ENCODE assay signal across 22 cellular contexts in genomic region chr6:124007915-124008688, GRCh38.
DNase-seq lines count a peak whose midpoint lies in the region; ATAC-seq and TF ChIP-seq lines count a peak whose summit lies in the region.
"Had no signal": no experiment of that assay in that cellular context is flagged by ENCODE, and none has a peak within 500 bp of the region (broad histone marks: within the 10 kb centered on the region; RNA-seq: fewer than 3 reads in every experiment).

No MANE protein-coding gene starts in this region.

- H3K27ac ChIP-seq in psoas muscle (peak overlapping the region; percentile 66), breast epithelium (no peak overlapping the region)
- H3K27ac ChIP-seq: gastroesophageal sphincter, KMS-11, SJSA1, vagina had no signal

- H3K9me3 ChIP-seq in psoas muscle: no peaks in the 10 kb centered on the region
- H3K9me3 ChIP-seq in breast epithelium: no peaks in the 10 kb centered on the region
- H3K9me3 ChIP-seq: gastroesophageal sphincter, SJSA1, vagina had no signal

- DNase-seq in HuH-7 (ENCODE audit: low spot score) (peak; percentile 12), NCI-H345 treated with DMSO at 0.1 percent for 48 hours (lab: John Stamatoyannopoulos, UW; ENCODE audit: unreplicated experiment) (peak; percentile 35), fibroblast of peridontal ligament (ENCODE audit: extremely low read depth) (peak; percentile 10), psoas muscle (no peak), COLO829 (ENCODE audit: low spot score) (no peak), breast epithelium (ENCODE audit: low spot score in 2 of 2) (no peak)
- DNase-seq: activated B cell treated with CpG ODN at 0.5 μM for 24 hours; activated CD4-positive, alpha-beta memory T cell treated with anti-CD3 and anti-CD28 coated beads, Interleukin-2, amount 10 ng/mL, durations not matched to agents 7 days and 5 days; activated T-cell treated with anti-CD3 and anti-CD28 coated beads, Interleukin-2, amount 50 U/mL, for 24 hours; cortex of kidney; EL; H9; left ventricle myocardium superior; NCI-H1048; NCI-H446; stimulated activated CD4-positive, alpha-beta T cell treated with anti-CD3 and anti-CD28 coated beads, Interleukin-4, amount 100 ng/mL, for 24 hours had no signal

- TF ChIP-seq CTCF in psoas muscle (IDR thresholded peaks at IDR 0.05) (no peak), breast epithelium (IDR thresholded peaks at IDR 0.05) (no peak)

- H3K27me3 ChIP-seq in psoas muscle (ENCODE audit: insufficient read depth in 3 of 3, low read length in 2 of 3): no peaks in the 10 kb centered on the region
- H3K27me3 ChIP-seq in breast epithelium: no peaks in the 10 kb centered on the region
- H3K27me3 ChIP-seq: gastroesophageal sphincter, SJSA1, vagina had no signal

- H3K4me1 ChIP-seq in psoas muscle (peaks cover 25% of the 10 kb centered on the region), breast epithelium (no peaks in the 10 kb centered on the region)
- H3K4me1 ChIP-seq: SJSA1, vagina had no signal

- 10 to 23% (median 16%) methylated on average over 8 of the region's 8 CpGs for WGBS in psoas muscle, 3 donors

- ATAC-seq in psoas muscle (peak in 3 of 4 donors; percentile 39 to 74 (median 67)), GM18873 (IDR thresholded peaks at IDR 0.05; ENCODE audit: low FRiP score, unreplicated experiment) (no peak)
- ATAC-seq: gastroesophageal sphincter, left ventricle myocardium superior, sciatic nerve had no signal

- H3K36me3 ChIP-seq in psoas muscle (ENCODE audit: insufficient read depth in 1 of 2, low read depth in 1 of 2) (no peaks in the 10 kb centered on the region), breast epithelium (no peaks in the 10 kb centered on the region)
- H3K36me3 ChIP-seq: gastroesophageal sphincter, SJSA1, vagina had no signal

- intact Hi-C loops in psoas muscle (cut with DNase I): no loop called here
- intact Hi-C loops in breast epithelium (cut with DNase I; ENCODE audit: low total_unique reads): no loop called here

- peak overlapping the region; percentile 34 for H3K4me3 ChIP-seq in psoas muscle
- no peak overlapping the region for H3K4me3 ChIP-seq in breast epithelium
- H3K4me3 ChIP-seq: gastroesophageal sphincter, SJSA1, vagina had no signal

- TF ChIP-seq POLR2A in breast epithelium (IDR thresholded peaks at IDR 0.05): no peak

Comparison
In these comparisons a context has a peak if more than half of its experiments do, and no peak if none do; other contexts are left out.
1. DNase-seq: peak in HuH-7 (single experiment), NCI-H345 treated with DMSO at 0.1 percent for 48 hours (single experiment) and fibroblast of peridontal ligament (single experiment); none in psoas muscle (0 of 2), COLO829 (single experiment) and breast epithelium (0 of 2).